Comparison of ENCODE assay signal across 8 cellular contexts in genomic region chr20:31717478-31717946, GRCh38.
A peak's percentile ranks its signal among the peaks of the same experiment; 100 is the strongest.
DNase-seq lines count a peak whose midpoint lies in the region; ATAC-seq lines count a peak whose summit lies in the region.

No MANE protein-coding gene starts in this region.

- peaks cover 65% of the 10 kb centered on the region for H3K4me1 Mint-ChIP-seq in stimulated activated naive CD8-positive, alpha-beta T cell treated with anti-CD3 and anti-CD28 coated beads, Interleukin-15, Interleukin-2, amounts not matched to agents 100 ng/mL and 50 ng/mL, for 24 hours (ENCODE audit: low read depth)

- H3K27me3 Mint-ChIP-seq in stimulated activated naive CD8-positive, alpha-beta T cell treated with anti-CD3 and anti-CD28 coated beads, Interleukin-15, Interleukin-2, amounts not matched to agents 100 ng/mL and 50 ng/mL, for 24 hours: no peaks in the 10 kb centered on the region

- H3K4me1 ChIP-seq in ACC112 (ENCODE audit: control insufficient read depth, insufficient read depth, low read length, unreplicated experiment): peaks cover 69% of the 10 kb centered on the region

- H3K4me3 ChIP-seq in ACC112 (ENCODE audit: low read depth, low read length): peak overlapping the region; percentile 71

- DNase-seq in NAMALWA (ENCODE audit: low spot score) (peak; percentile 32), epithelial cell of prostate (ENCODE audit: low read depth, low spot score) (no peak), SHP77 treated with DMSO at 0.1 percent for 48 hours (lab: John Stamatoyannopoulos, UW) (no peak), hepatic stellate cell (ENCODE audit: low spot score) (no peak), islet precursor cell (no peak)

- H3K79me2 ChIP-seq in ACC112 (ENCODE audit: control insufficient read depth, insufficient read depth, low read length, unreplicated experiment): peaks cover 91% of the 10 kb centered on the region

- H3K27ac ChIP-seq in ACC112 (ENCODE audit: low read depth, low read length): peak overlapping the region; percentile 99
- peak overlapping the region; percentile 100 for H3K27ac ChIP-seq in epithelial cell of prostate

- peaks cover 68% of the 10 kb centered on the region for H3K36me3 ChIP-seq in ACC112 (ENCODE audit: insufficient read depth, low read length)

- H2AFZ ChIP-seq in ACC112 (ENCODE audit: low read length, unreplicated experiment): no peak overlapping the region

- H3K9me3 Mint-ChIP-seq in stimulated activated naive CD8-positive, alpha-beta T cell treated with anti-CD3 and anti-CD28 coated beads, Interleukin-15, Interleukin-2, amounts not matched to agents 100 ng/mL and 50 ng/mL, for 24 hours: no peaks in the 10 kb centered on the region

- H3K27me3 ChIP-seq in ACC112 (ENCODE audit: insufficient read depth, low read length): no peaks in the 10 kb centered on the region

- H3K27ac Mint-ChIP-seq in stimulated activated naive CD8-positive, alpha-beta T cell treated with anti-CD3 and anti-CD28 coated beads, Interleukin-15, Interleukin-2, amounts not matched to agents 100 ng/mL and 50 ng/mL, for 24 hours: peak overlapping the region; percentile 98

- peaks cover 96% of the 10 kb centered on the region for H3K36me3 Mint-ChIP-seq in stimulated activated naive CD8-positive, alpha-beta T cell treated with anti-CD3 and anti-CD28 coated beads, Interleukin-15, Interleukin-2, amounts not matched to agents 100 ng/mL and 50 ng/mL, for 24 hours (ENCODE audit: low read depth)

- ATAC-seq in GM19372 (IDR thresholded peaks at IDR 0.05; ENCODE audit: low read depth, unreplicated experiment): peak; percentile 55

- H3K4me3 Mint-ChIP-seq in stimulated activated naive CD8-positive, alpha-beta T cell treated with anti-CD3 and anti-CD28 coated beads, Interleukin-15, Interleukin-2, amounts not matched to agents 100 ng/mL and 50 ng/mL, for 24 hours: peak overlapping the region; percentile 96
